ENCODE assay signal across 23 cellular contexts in the genomic region with DNA sequence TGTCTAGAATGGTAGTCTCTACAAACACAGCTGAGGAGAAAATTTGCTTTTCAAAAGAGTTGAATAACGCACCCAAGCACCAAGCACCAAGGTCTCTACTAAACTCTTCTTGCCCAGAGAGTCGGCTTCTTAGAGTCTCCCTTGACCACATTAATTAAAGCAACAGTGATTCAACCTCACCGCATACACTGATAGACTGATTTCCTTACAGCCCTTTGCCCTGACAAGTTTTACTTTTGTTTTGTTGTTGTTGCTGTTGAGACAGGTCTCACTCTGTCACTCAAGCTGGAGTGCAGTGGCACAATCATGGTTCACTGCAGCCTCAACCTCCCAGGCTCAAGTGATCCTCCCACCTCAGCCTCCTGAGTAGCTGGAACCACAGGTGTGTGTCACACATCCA.
"Had no signal": no experiment of that assay in that cellular context is flagged by ENCODE, and none has a peak within 500 bp of the region (broad histone marks: within the 10 kb centered on the region; RNA-seq: fewer than 3 reads in every experiment).

No MANE protein-coding gene starts in this region.

- DNase-seq: activated CD4-positive, alpha-beta memory T cell treated with anti-CD3 and anti-CD28 coated beads, Interleukin-2, amount 10 ng/mL, durations not matched to agents 7 days and 5 days; activated CD4-positive, alpha-beta T cell treated with anti-CD3 and anti-CD28 coated beads for 1 hour; activated CD4-positive, alpha-beta T cell treated with anti-CD3 and anti-CD28 coated beads, Interleukin-2, amount 10 ng/mL, durations not matched to agents 7 days and 5 days; activated CD8-positive, alpha-beta memory T cell treated with anti-CD3 and anti-CD28 coated beads, Interleukin-2, amount 50 U/mL, for 48 hours; activated gamma-delta T cell; activated naive CD4-positive, alpha-beta T cell treated with anti-CD3 and anti-CD28 coated beads, Interleukin-2, amount 10 ng/mL, durations not matched to agents 7 days and 5 days; activated naive CD8-positive, alpha-beta T cell treated with anti-CD3 and anti-CD28 coated beads, Interleukin-2, amount 10 ng/mL, durations not matched to agents 7 days and 5 days; activated T-cell treated with anti-CD3 and anti-CD28 coated beads, Interleukin-2, amount 50 U/mL, for 24 hours; amniotic stem cell; central memory CD4-positive, alpha-beta T cell; left ventricle myocardium inferior; naive B cell; occipital lobe; right cardiac atrium; spleen; stimulated activated naive CD4-positive, alpha-beta T cell; T-helper 2 cell; transverse colon; uterus had no signal

- H3K27me3 Mint-ChIP-seq: activated CD4-positive, alpha-beta memory T cell treated with anti-CD3 and anti-CD28 coated beads, Interleukin-2, amount 10 ng/mL, durations not matched to agents 7 days and 5 days; activated CD4-positive, alpha-beta T cell treated with anti-CD3 and anti-CD28 coated beads, Interleukin-2, amount 10 ng/mL, durations not matched to agents 7 days and 5 days; activated naive CD4-positive, alpha-beta T cell treated with anti-CD3 and anti-CD28 coated beads, Interleukin-2, amount 10 ng/mL, durations not matched to agents 7 days and 5 days; activated naive CD8-positive, alpha-beta T cell treated with anti-CD3 and anti-CD28 coated beads, Interleukin-2, amount 10 ng/mL, durations not matched to agents 7 days and 5 days; activated T-cell treated with anti-CD3 and anti-CD28 coated beads, Interleukin-2, amount 50 U/mL, for 24 hours; naive B cell had no signal

- ATAC-seq: right cardiac atrium had no signal

- H3K9me3 ChIP-seq: left ventricle myocardium inferior, spleen, suprapubic skin, transverse colon, uterus had no signal

- H3K4me3 ChIP-seq: left ventricle myocardium inferior, spleen, suprapubic skin, transverse colon, uterus had no signal

- H3K36me3 Mint-ChIP-seq: activated naive CD4-positive, alpha-beta T cell treated with anti-CD3 and anti-CD28 coated beads, Interleukin-2, amount 10 ng/mL, durations not matched to agents 7 days and 5 days; activated naive CD8-positive, alpha-beta T cell treated with anti-CD3 and anti-CD28 coated beads, Interleukin-2, amount 10 ng/mL, durations not matched to agents 7 days and 5 days; naive B cell had no signal

- H3K9me3 Mint-ChIP-seq: activated CD4-positive, alpha-beta memory T cell treated with anti-CD3 and anti-CD28 coated beads, Interleukin-2, amount 10 ng/mL, durations not matched to agents 7 days and 5 days; activated CD4-positive, alpha-beta T cell treated with anti-CD3 and anti-CD28 coated beads, Interleukin-2, amount 10 ng/mL, durations not matched to agents 7 days and 5 days; activated naive CD4-positive, alpha-beta T cell treated with anti-CD3 and anti-CD28 coated beads, Interleukin-2, amount 10 ng/mL, durations not matched to agents 7 days and 5 days; activated naive CD8-positive, alpha-beta T cell treated with anti-CD3 and anti-CD28 coated beads, Interleukin-2, amount 10 ng/mL, durations not matched to agents 7 days and 5 days; activated T-cell treated with anti-CD3 and anti-CD28 coated beads, Interleukin-2, amount 50 U/mL, for 24 hours; naive B cell; neural crest cell had no signal

- H3K36me3 ChIP-seq: left ventricle myocardium inferior, spleen, suprapubic skin, transverse colon, uterus had no signal

- H3K27me3 ChIP-seq: spleen, suprapubic skin, transverse colon, uterus had no signal

- H3K4me1 Mint-ChIP-seq: activated CD4-positive, alpha-beta memory T cell treated with anti-CD3 and anti-CD28 coated beads, Interleukin-2, amount 10 ng/mL, durations not matched to agents 7 days and 5 days; activated CD4-positive, alpha-beta T cell treated with anti-CD3 and anti-CD28 coated beads, Interleukin-2, amount 10 ng/mL, durations not matched to agents 7 days and 5 days; activated naive CD4-positive, alpha-beta T cell treated with anti-CD3 and anti-CD28 coated beads, Interleukin-2, amount 10 ng/mL, durations not matched to agents 7 days and 5 days; activated naive CD8-positive, alpha-beta T cell treated with anti-CD3 and anti-CD28 coated beads, Interleukin-2, amount 10 ng/mL, durations not matched to agents 7 days and 5 days; naive B cell had no signal

- H3K4me1 ChIP-seq: spleen, suprapubic skin, transverse colon, uterus had no signal

- H3K4me3 Mint-ChIP-seq: activated CD4-positive, alpha-beta memory T cell treated with anti-CD3 and anti-CD28 coated beads, Interleukin-2, amount 10 ng/mL, durations not matched to agents 7 days and 5 days; activated CD4-positive, alpha-beta T cell treated with anti-CD3 and anti-CD28 coated beads, Interleukin-2, amount 10 ng/mL, durations not matched to agents 7 days and 5 days; activated naive CD4-positive, alpha-beta T cell treated with anti-CD3 and anti-CD28 coated beads, Interleukin-2, amount 10 ng/mL, durations not matched to agents 7 days and 5 days; activated naive CD8-positive, alpha-beta T cell treated with anti-CD3 and anti-CD28 coated beads, Interleukin-2, amount 10 ng/mL, durations not matched to agents 7 days and 5 days; activated T-cell treated with anti-CD3 and anti-CD28 coated beads, Interleukin-2, amount 50 U/mL, for 24 hours; naive B cell; neural crest cell had no signal

- H3K27ac Mint-ChIP-seq: activated CD4-positive, alpha-beta memory T cell treated with anti-CD3 and anti-CD28 coated beads, Interleukin-2, amount 10 ng/mL, durations not matched to agents 7 days and 5 days; activated CD4-positive, alpha-beta T cell treated with anti-CD3 and anti-CD28 coated beads, Interleukin-2, amount 10 ng/mL, durations not matched to agents 7 days and 5 days; activated naive CD4-positive, alpha-beta T cell treated with anti-CD3 and anti-CD28 coated beads, Interleukin-2, amount 10 ng/mL, durations not matched to agents 7 days and 5 days; activated naive CD8-positive, alpha-beta T cell treated with anti-CD3 and anti-CD28 coated beads, Interleukin-2, amount 10 ng/mL, durations not matched to agents 7 days and 5 days; activated T-cell treated with anti-CD3 and anti-CD28 coated beads, Interleukin-2, amount 50 U/mL, for 24 hours; naive B cell had no signal

- FAIRE-seq: astrocyte, frontal cortex had no signal
